ENCODE assay signal across 16 cellular contexts in the genomic region with DNA sequence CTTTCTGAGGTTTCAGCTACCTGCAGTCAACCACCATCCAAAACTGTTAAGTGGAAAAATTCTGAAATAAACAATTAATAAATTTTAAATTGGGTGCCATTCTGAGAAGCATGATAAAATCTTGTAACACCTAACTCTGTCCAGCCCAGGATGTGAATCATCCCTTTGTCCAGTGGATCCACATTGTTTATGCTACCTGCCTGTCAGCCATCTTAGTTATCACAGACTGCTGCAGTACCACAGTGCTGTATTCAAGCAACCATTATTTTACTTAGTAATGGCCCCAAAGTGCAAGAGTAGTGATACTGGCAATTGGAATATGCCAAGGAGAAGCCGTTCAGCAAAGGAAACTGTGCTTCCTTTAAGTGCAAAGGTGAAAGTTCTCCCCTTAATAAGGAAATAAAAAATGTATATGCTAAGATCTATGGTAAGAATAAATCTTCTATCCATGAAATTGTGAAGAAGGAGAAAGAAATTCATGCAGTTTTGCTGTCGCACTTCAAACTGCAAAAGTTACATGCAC. TPM values are rescaled to one million over a fixed set of nuclear protein-coding genes. Genes with fewer than 3 reads are reported as not detected.
A peak's percentile ranks its signal among the peaks of the same experiment; 100 is the strongest.
DNase-seq lines count a peak whose midpoint lies in the region; ATAC-seq, FAIRE-seq and TF ChIP-seq lines count a peak whose summit lies in the region.
"Had no signal": no experiment of that assay in that cellular context is flagged by ENCODE, and none has a peak within 500 bp of the region (broad histone marks: within the 10 kb centered on the region; RNA-seq: fewer than 3 reads in every experiment).

No MANE protein-coding gene starts in this region.

- ATAC-seq in activated CD8-positive, alpha-beta T cell treated with anti-CD3 and anti-CD28 coated beads, Interleukin-2, amount 10 ng/mL, durations not matched to agents 7 days and 5 days: no peak
- ATAC-seq in activated CD8-positive, alpha-beta T cell treated with anti-CD3 and anti-CD28 coated beads for 36 hours: no peak
- no peak for ATAC-seq in naive B cell (ENCODE audit: low read depth in 2 of 2)
- ATAC-seq in activated CD4-positive, CD25-positive, alpha-beta regulatory T cell treated with anti-CD3 and anti-CD28 coated beads, Interleukin-2, amount 50 U/mL, for 24 hours: no peak
- ATAC-seq: Panc1 had no signal

- peak overlapping the region; percentile 4 for H3K27ac Mint-ChIP-seq in activated CD8-positive, alpha-beta T cell treated with anti-CD3 and anti-CD28 coated beads, Interleukin-2, amount 10 ng/mL, durations not matched to agents 7 days and 5 days
- H3K27ac Mint-ChIP-seq in activated CD8-positive, alpha-beta T cell treated with anti-CD3 and anti-CD28 coated beads for 36 hours: no peak overlapping the region
- peak overlapping the region; percentile 3 for H3K27ac Mint-ChIP-seq in dendritic cell treated with granulocyte-macrophage colony-stimulating factor and Interleukin-4, amounts not matched to agents 40 ng/mL and 50 ng/mL, for 4 days
- peak overlapping the region in 4 of 6 donors; percentile 46 to 85 (median 67) for H3K27ac Mint-ChIP-seq in naive B cell

- no peaks in the 10 kb centered on the region for H3K27me3 Mint-ChIP-seq in activated CD8-positive, alpha-beta T cell treated with anti-CD3 and anti-CD28 coated beads, Interleukin-2, amount 10 ng/mL, durations not matched to agents 7 days and 5 days (ENCODE audit: low read depth)
- no peaks in the 10 kb centered on the region for H3K27me3 Mint-ChIP-seq in activated CD8-positive, alpha-beta T cell treated with anti-CD3 and anti-CD28 coated beads for 36 hours
- H3K27me3 Mint-ChIP-seq in dendritic cell treated with granulocyte-macrophage colony-stimulating factor and Interleukin-4, amounts not matched to agents 40 ng/mL and 50 ng/mL, for 4 days: no peaks in the 10 kb centered on the region
- no peaks in the 10 kb centered on the region for H3K27me3 Mint-ChIP-seq in naive B cell

- no peak for DNase-seq in activated CD8-positive, alpha-beta T cell treated with anti-CD3 and anti-CD28 coated beads, Interleukin-2, amount 10 ng/mL, durations not matched to agents 7 days and 5 days
- no peak for DNase-seq in activated CD8-positive, alpha-beta T cell treated with anti-CD3 and anti-CD28 coated beads for 36 hours
- no peak for DNase-seq in GM18507 (ENCODE audit: extremely low spot score, insufficient read length, low read depth)
- DNase-seq in naive B cell: no peak
- DNase-seq in SIG-M5 (lab: John Stamatoyannopoulos, UW): no peak
- DNase-seq in iPS-NIHi7 (ENCODE audit: extremely low spot score): no peak
- DNase-seq: GF-D8, NCI-H1417, NCI-H2029, NCI-H2171 treated with DMSO at 0.1 percent for 48 hours, SHP77 had no signal

- intact Hi-C loops in activated CD8-positive, alpha-beta T cell treated with anti-CD3 and anti-CD28 coated beads for 36 hours (cut with micrococcal nuclease): no loop called here
- intact Hi-C loops in dendritic cell treated with granulocyte-macrophage colony-stimulating factor and Interleukin-4, amounts not matched to agents 40 ng/mL and 50 ng/mL, for 4 days (cut with micrococcal nuclease): no loop called here

- CTCF ChIA-PET in activated CD8-positive, alpha-beta T cell treated with anti-CD3 and anti-CD28 coated beads, Interleukin-2, amount 10 ng/mL, durations not matched to agents 7 days and 5 days (lab: Charles Lee): interaction anchor here (1.4 kb wide), 1 partner anchor 346 kb away, joined by 3 read pairs; no protein-coding TSS in a partner anchor
- CTCF ChIA-PET in activated CD8-positive, alpha-beta T cell treated with anti-CD3 and anti-CD28 coated beads for 36 hours (lab: Charles Lee): interaction anchor here (1.1 kb wide), 1 partner anchor 130 kb away, joined by 3 read pairs; no protein-coding TSS in a partner anchor

- FAIRE-seq in GM18507 (lab: Jason Lieb, UNC): peak; percentile 36
- FAIRE-seq: A204.1 had no signal

- H3K36me3 Mint-ChIP-seq in activated CD8-positive, alpha-beta T cell treated with anti-CD3 and anti-CD28 coated beads, Interleukin-2, amount 10 ng/mL, durations not matched to agents 7 days and 5 days (ENCODE audit: low read depth): peaks cover 26% of the 10 kb centered on the region
- peaks cover 52% of the 10 kb centered on the region for H3K36me3 Mint-ChIP-seq in activated CD8-positive, alpha-beta T cell treated with anti-CD3 and anti-CD28 coated beads for 36 hours (ENCODE audit: low read depth)
- no peaks in the 10 kb centered on the region for H3K36me3 Mint-ChIP-seq in dendritic cell treated with granulocyte-macrophage colony-stimulating factor and Interleukin-4, amounts not matched to agents 40 ng/mL and 50 ng/mL, for 4 days (ENCODE audit: low read depth)
- H3K36me3 Mint-ChIP-seq in naive B cell: peaks cover 7 to 10% of the 10 kb centered on the region in 2 donors
- H3K36me3 Mint-ChIP-seq: CD14-positive monocyte had no signal

- peaks cover 4% of the 10 kb centered on the region for H3K9me3 Mint-ChIP-seq in activated CD8-positive, alpha-beta T cell treated with anti-CD3 and anti-CD28 coated beads, Interleukin-2, amount 10 ng/mL, durations not matched to agents 7 days and 5 days (ENCODE audit: insufficient read depth)
- no peaks in the 10 kb centered on the region for H3K9me3 Mint-ChIP-seq in activated CD8-positive, alpha-beta T cell treated with anti-CD3 and anti-CD28 coated beads for 36 hours
- no peaks in the 10 kb centered on the region for H3K9me3 Mint-ChIP-seq in dendritic cell treated with granulocyte-macrophage colony-stimulating factor and Interleukin-4, amounts not matched to agents 40 ng/mL and 50 ng/mL, for 4 days
- H3K9me3 Mint-ChIP-seq in naive B cell: no peaks in the 10 kb centered on the region
- H3K9me3 Mint-ChIP-seq: CD14-positive monocyte had no signal

- no peak for TF ChIP-seq CTCF in activated CD8-positive, alpha-beta T cell treated with anti-CD3 and anti-CD28 coated beads for 36 hours (IDR thresholded peaks at IDR 0.05)

- POLR2A ChIA-PET in activated CD8-positive, alpha-beta T cell treated with anti-CD3 and anti-CD28 coated beads, Interleukin-2, amount 10 ng/mL, durations not matched to agents 7 days and 5 days (lab: Charles Lee): no interaction called here
- POLR2A ChIA-PET in activated CD8-positive, alpha-beta T cell treated with anti-CD3 and anti-CD28 coated beads for 36 hours (lab: Charles Lee): no interaction called here

- H3K4me1 Mint-ChIP-seq in activated CD8-positive, alpha-beta T cell treated with anti-CD3 and anti-CD28 coated beads, Interleukin-2, amount 10 ng/mL, durations not matched to agents 7 days and 5 days (ENCODE audit: low read depth): peaks cover 17% of the 10 kb centered on the region
- peaks cover 43% of the 10 kb centered on the region for H3K4me1 Mint-ChIP-seq in activated CD8-positive, alpha-beta T cell treated with anti-CD3 and anti-CD28 coated beads for 36 hours (ENCODE audit: low read depth)
- H3K4me1 Mint-ChIP-seq in dendritic cell treated with granulocyte-macrophage colony-stimulating factor and Interleukin-4, amounts not matched to agents 40 ng/mL and 50 ng/mL, for 4 days (ENCODE audit: low read depth): peaks cover 6% of the 10 kb centered on the region
- peaks cover 30 to 60% (median 43%) of the 10 kb centered on the region in 3 donors for H3K4me1 Mint-ChIP-seq in naive B cell

- no peak overlapping the region for H3K4me3 Mint-ChIP-seq in activated CD8-positive, alpha-beta T cell treated with anti-CD3 and anti-CD28 coated beads, Interleukin-2, amount 10 ng/mL, durations not matched to agents 7 days and 5 days
- H3K4me3 Mint-ChIP-seq in activated CD8-positive, alpha-beta T cell treated with anti-CD3 and anti-CD28 coated beads for 36 hours: no peak overlapping the region
- no peak overlapping the region for H3K4me3 Mint-ChIP-seq in dendritic cell treated with granulocyte-macrophage colony-stimulating factor and Interleukin-4, amounts not matched to agents 40 ng/mL and 50 ng/mL, for 4 days
- H3K4me3 Mint-ChIP-seq in naive B cell: peak overlapping the region in 2 of 8 donors; percentile 3 to 36
- H3K4me3 Mint-ChIP-seq: CD14-positive monocyte had no signal

RNA-seq across cellular contexts. Expression of a gene that starts 20.6 kb away (rescaled TPM):
- 10 to 100 TPM; 30.7 to 31.1 TPM for total RNA-seq in activated CD8-positive, alpha-beta T cell treated with anti-CD3 and anti-CD28 coated beads, Interleukin-2, amount 10 ng/mL, durations not matched to agents 7 days and 5 days
- total RNA-seq in activated CD8-positive, alpha-beta T cell treated with anti-CD3 and anti-CD28 coated beads for 36 hours: 10 to 100 TPM; 62.8 to 66.1 TPM
- 10 to 100 TPM; 75.5 to 84.9 (median 81.8) TPM for polyA plus RNA-seq in naive B cell (ENCODE audit: low read depth in 6 of 6)
